ENCODE assay signal across 22 cellular contexts in genomic region chr1:98304888-98305287, GRCh38.
"Had no signal": no experiment of that assay in that cellular context is flagged by ENCODE, and none has a peak within 500 bp of the region (broad histone marks: within the 10 kb centered on the region; RNA-seq: fewer than 3 reads in every experiment).

No MANE protein-coding gene starts in this region.

- H3K27ac ChIP-seq: brain microvascular endothelial cell, cardiac muscle cell, Peyer's patch, RWPE1, SJCRH30, WERI-Rb-1 had no signal

- H3K9me3 Mint-ChIP-seq: activated CD4-positive, alpha-beta memory T cell treated with anti-CD3 and anti-CD28 coated beads, Interleukin-2, amount 10 ng/mL, durations not matched to agents 7 days and 5 days had no signal

- H3K4me1 Mint-ChIP-seq: activated CD4-positive, alpha-beta T cell treated with anti-CD3 and anti-CD28 coated beads for 36 hours had no signal

- H3K27me3 Mint-ChIP-seq: activated CD4-positive, alpha-beta T cell treated with anti-CD3 and anti-CD28 coated beads for 36 hours; activated naive CD8-positive, alpha-beta T cell had no signal

- H3K27me3 ChIP-seq: brain microvascular endothelial cell, cardiac muscle cell, Peyer's patch, SJCRH30 had no signal

- H3K9me3 ChIP-seq: Peyer's patch, SJCRH30, SK-N-SH had no signal

- H3K4me1 ChIP-seq: Peyer's patch, SJCRH30 had no signal

- H3K36me3 ChIP-seq: brain microvascular endothelial cell, cardiac muscle cell, Peyer's patch, SJCRH30, WERI-Rb-1 had no signal

- ATAC-seq: activated CD4-positive, alpha-beta T cell treated with anti-CD3 and anti-CD28 coated beads for 36 hours had no signal

- H3K4me3 Mint-ChIP-seq: activated CD4-positive, alpha-beta memory T cell treated with anti-CD3 and anti-CD28 coated beads, Interleukin-2, amount 10 ng/mL, durations not matched to agents 7 days and 5 days; activated CD4-positive, alpha-beta T cell treated with anti-CD3 and anti-CD28 coated beads for 36 hours; activated naive CD8-positive, alpha-beta T cell had no signal

- H3K4me3 ChIP-seq: cardiac muscle cell, Peyer's patch, SJCRH30 had no signal

- H3K36me3 Mint-ChIP-seq: activated naive CD8-positive, alpha-beta T cell had no signal

- DNase-seq: activated CD4-positive, alpha-beta memory T cell treated with anti-CD3 and anti-CD28 coated beads, Interleukin-2, amount 10 ng/mL, durations not matched to agents 7 days and 5 days; activated CD4-positive, alpha-beta T cell treated with anti-CD3 and anti-CD28 coated beads for 36 hours; activated CD4-positive, alpha-beta T cell treated with anti-CD3 and anti-CD28 coated beads, Interleukin-2, amount 50 U/mL, for 1 hour; activated CD8-positive, alpha-beta memory T cell treated with anti-CD3 and anti-CD28 coated beads, Interleukin-2, amount 50 U/mL, for 4 hours; activated effector memory CD4-positive, alpha-beta T cell treated with anti-CD3 and anti-CD28 coated beads, Interleukin-2, amount 50 U/mL, for 16 hours; activated naive CD4-positive, alpha-beta T cell treated with Interleukin-2 at 50 U/mL for 16 hours; brain microvascular endothelial cell; MM.1S; NCI-H1105; NCI-H1436; NCI-H1694 treated with DMSO at 0.1 percent for 48 hours; NCI-H2029 treated with DMSO at 0.1 percent for 48 hours; NCI-H524; Peyer's patch; Right ventricle myocardium superior; SJCRH30; SK-N-SH; T-helper 1 cell; WERI-Rb-1 had no signal

- H3K27ac Mint-ChIP-seq: activated CD4-positive, alpha-beta memory T cell treated with anti-CD3 and anti-CD28 coated beads, Interleukin-2, amount 10 ng/mL, durations not matched to agents 7 days and 5 days; activated CD4-positive, alpha-beta T cell treated with anti-CD3 and anti-CD28 coated beads for 36 hours; activated naive CD8-positive, alpha-beta T cell had no signal
